In the genomic region with DNA sequence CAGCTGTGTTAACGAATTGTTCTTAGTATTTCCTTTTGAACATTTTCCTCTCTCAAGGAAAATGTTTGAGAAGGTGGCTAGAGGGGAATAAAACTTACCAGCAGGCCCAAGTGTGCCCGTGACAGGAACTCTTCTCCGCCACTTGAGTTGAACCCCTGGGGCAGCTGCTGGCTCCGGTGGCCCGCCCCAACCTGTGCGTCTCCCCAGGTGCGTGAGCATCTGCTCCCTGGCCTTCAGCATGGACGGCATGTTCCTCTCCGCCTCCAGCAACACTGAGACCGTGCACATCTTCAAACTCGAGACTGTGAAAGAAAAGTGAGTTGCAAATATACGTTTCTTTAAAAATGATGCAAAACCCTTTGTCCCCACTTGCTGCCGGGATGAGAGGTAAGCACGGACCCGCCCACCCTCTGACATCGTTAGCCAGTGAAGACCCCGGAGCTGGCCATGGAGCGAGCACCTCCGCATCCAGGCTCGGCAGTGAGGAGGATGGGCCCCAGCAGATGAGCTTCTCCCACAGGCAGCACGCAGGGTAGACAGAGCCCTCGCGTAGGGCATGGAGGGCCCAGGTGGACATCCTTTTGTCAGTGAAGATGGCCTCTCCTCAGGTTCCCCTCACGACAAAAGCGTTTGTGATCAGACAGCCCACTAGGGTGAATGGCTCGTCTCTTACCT, we compare ENCODE assay signal across 1 cellular context.
TF ChIP-seq lines count a peak whose summit lies in the region.

No MANE protein-coding gene starts in this region.

TF ChIP-seq in SK-N-SH, 30 proteins besides CTCF, POLR2A, EP300 and RAD21 (continued from another document):
- TF ChIP-seq, protein P1, sequence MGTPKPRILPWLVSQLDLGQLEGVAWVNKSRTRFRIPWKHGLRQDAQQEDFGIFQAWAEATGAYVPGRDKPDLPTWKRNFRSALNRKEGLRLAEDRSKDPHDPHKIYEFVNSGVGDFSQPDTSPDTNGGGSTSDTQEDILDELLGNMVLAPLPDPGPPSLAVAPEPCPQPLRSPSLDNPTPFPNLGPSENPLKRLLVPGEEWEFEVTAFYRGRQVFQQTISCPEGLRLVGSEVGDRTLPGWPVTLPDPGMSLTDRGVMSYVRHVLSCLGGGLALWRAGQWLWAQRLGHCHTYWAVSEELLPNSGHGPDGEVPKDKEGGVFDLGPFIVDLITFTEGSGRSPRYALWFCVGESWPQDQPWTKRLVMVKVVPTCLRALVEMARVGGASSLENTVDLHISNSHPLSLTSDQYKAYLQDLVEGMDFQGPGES (IDR thresholded peaks at IDR 0.05; ENCODE audit: low read depth, low read length): no peak
- TF ChIP-seq MEF2A (IDR thresholded peaks at IDR 0.05; ENCODE audit: borderline replicate concordance, low read depth) (no peak), RFX5 (IDR thresholded peaks at IDR 0.05; ENCODE audit: low read length) (no peak), FOXM1 (IDR thresholded peaks at IDR 0.05; ENCODE audit: low read depth) (no peak), NRF1 (IDR thresholded peaks at IDR 0.05; ENCODE audit: low read depth, low read length) (no peak), RCOR1 (IDR thresholded peaks at IDR 0.05; ENCODE audit: low read length) (no peak), SMC3 (IDR thresholded peaks at IDR 0.05; ENCODE audit: low read depth, low read length) (no peak), CHD2 (IDR thresholded peaks at IDR 0.05; ENCODE audit: low read length, partially characterized antibody) (no peak), NFIC (IDR thresholded peaks at IDR 0.05; ENCODE audit: borderline replicate concordance) (no peak), TAF1 (IDR thresholded peaks at IDR 0.05; ENCODE audit: borderline replicate concordance, low read depth, low read length) (no peak), RXRA (IDR thresholded peaks at IDR 0.05; ENCODE audit: borderline replicate concordance, low read depth) (no peak)
- TF ChIP-seq, protein P2, sequence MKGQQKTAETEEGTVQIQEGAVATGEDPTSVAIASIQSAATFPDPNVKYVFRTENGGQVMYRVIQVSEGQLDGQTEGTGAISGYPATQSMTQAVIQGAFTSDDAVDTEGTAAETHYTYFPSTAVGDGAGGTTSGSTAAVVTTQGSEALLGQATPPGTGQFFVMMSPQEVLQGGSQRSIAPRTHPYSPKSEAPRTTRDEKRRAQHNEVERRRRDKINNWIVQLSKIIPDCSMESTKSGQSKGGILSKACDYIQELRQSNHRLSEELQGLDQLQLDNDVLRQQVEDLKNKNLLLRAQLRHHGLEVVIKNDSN (IDR thresholded peaks at IDR 0.05; ENCODE audit: borderline replicate concordance, low read depth): no peak
- TF ChIP-seq, protein P3, sequence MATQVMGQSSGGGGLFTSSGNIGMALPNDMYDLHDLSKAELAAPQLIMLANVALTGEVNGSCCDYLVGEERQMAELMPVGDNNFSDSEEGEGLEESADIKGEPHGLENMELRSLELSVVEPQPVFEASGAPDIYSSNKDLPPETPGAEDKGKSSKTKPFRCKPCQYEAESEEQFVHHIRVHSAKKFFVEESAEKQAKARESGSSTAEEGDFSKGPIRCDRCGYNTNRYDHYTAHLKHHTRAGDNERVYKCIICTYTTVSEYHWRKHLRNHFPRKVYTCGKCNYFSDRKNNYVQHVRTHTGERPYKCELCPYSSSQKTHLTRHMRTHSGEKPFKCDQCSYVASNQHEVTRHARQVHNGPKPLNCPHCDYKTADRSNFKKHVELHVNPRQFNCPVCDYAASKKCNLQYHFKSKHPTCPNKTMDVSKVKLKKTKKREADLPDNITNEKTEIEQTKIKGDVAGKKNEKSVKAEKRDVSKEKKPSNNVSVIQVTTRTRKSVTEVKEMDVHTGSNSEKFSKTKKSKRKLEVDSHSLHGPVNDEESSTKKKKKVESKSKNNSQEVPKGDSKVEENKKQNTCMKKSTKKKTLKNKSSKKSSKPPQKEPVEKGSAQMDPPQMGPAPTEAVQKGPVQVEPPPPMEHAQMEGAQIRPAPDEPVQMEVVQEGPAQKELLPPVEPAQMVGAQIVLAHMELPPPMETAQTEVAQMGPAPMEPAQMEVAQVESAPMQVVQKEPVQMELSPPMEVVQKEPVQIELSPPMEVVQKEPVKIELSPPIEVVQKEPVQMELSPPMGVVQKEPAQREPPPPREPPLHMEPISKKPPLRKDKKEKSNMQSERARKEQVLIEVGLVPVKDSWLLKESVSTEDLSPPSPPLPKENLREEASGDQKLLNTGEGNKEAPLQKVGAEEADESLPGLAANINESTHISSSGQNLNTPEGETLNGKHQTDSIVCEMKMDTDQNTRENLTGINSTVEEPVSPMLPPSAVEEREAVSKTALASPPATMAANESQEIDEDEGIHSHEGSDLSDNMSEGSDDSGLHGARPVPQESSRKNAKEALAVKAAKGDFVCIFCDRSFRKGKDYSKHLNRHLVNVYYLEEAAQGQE (IDR thresholded peaks at IDR 0.05; ENCODE audit: low read depth, low read length): no peak
